ENCODE assay signal across 28 cellular contexts in genomic region chr12:94179723-94180122, GRCh38. TPM values are rescaled to one million over a fixed set of nuclear protein-coding genes. Genes with fewer than 3 reads are reported as not detected.
DNase-seq lines count a peak whose midpoint lies in the region; ATAC-seq, FAIRE-seq and TF ChIP-seq lines count a peak whose summit lies in the region.
"Had no signal": no experiment of that assay in that cellular context is flagged by ENCODE, and none has a peak within 500 bp of the region (broad histone marks: within the 10 kb centered on the region; RNA-seq: fewer than 3 reads in every experiment).

No MANE protein-coding gene starts in this region.

- H2AFZ ChIP-seq in trophoblast cell (ENCODE audit: insufficient read depth, low read length, poor library complexity) (no peak overlapping the region), SK-N-SH (ENCODE audit: low read depth) (no peak overlapping the region)
- H2AFZ ChIP-seq: GM23248 had no signal

- peaks cover 0 to 15% (median 8%) of the 10 kb centered on the region in 4 donors for H3K4me1 Mint-ChIP-seq in CD4-positive, CD25-positive, alpha-beta regulatory T cell
- H3K4me1 Mint-ChIP-seq in effector memory CD8-positive, alpha-beta T cell (ENCODE audit: low read depth in 2 of 2) = peaks cover 26 to 31% of the 10 kb centered on the region in 2 donors

- H3K4me3 ChIP-seq in CD4-positive, CD25-positive, alpha-beta regulatory T cell (ENCODE audit: low read depth, low read length) = no peak overlapping the region
- H3K4me3 ChIP-seq in spleen (no peak overlapping the region), trophoblast cell (ENCODE audit: low read depth, low read length) (no peak overlapping the region), SK-N-SH (ENCODE audit: low read depth in 2 of 2, low read length in 1 of 2) (no peak overlapping the region)
- H3K4me3 ChIP-seq: GM12878, GM23248, SJSA1 had no signal

- peaks cover 17% of the 10 kb centered on the region for H3K36me3 Mint-ChIP-seq in CD4-positive, CD25-positive, alpha-beta regulatory T cell
- peaks cover 10% of the 10 kb centered on the region for H3K36me3 Mint-ChIP-seq in effector memory CD8-positive, alpha-beta T cell (ENCODE audit: insufficient read depth)

- no peak overlapping the region for H2BK12ac ChIP-seq in trophoblast cell (ENCODE audit: low read length)

- no peaks in the 10 kb centered on the region for H3K27me3 Mint-ChIP-seq in CD4-positive, CD25-positive, alpha-beta regulatory T cell
- H3K27me3 Mint-ChIP-seq in effector memory CD8-positive, alpha-beta T cell = no peaks in the 10 kb centered on the region

- H3K79me1 ChIP-seq in trophoblast cell (ENCODE audit: low read length) = no peaks in the 10 kb centered on the region

- no peak overlapping the region for H4K8ac ChIP-seq in trophoblast cell (ENCODE audit: low read depth, low read length)

- H4K12ac ChIP-seq in trophoblast cell (ENCODE audit: low read depth, low read length) = no peak overlapping the region

- FAIRE-seq in GM12891 (lab: Jason Lieb, UNC) = peak; percentile 35
- FAIRE-seq: GM12878 had no signal

- H3K4me3 Mint-ChIP-seq in CD4-positive, CD25-positive, alpha-beta regulatory T cell = no peak overlapping the region
- peak overlapping the region in 1 of 2 donors; percentile 32 for H3K4me3 Mint-ChIP-seq in effector memory CD8-positive, alpha-beta T cell

- H3K4me2 ChIP-seq in trophoblast cell (ENCODE audit: low read length) (no peak overlapping the region), SK-N-SH (no peak overlapping the region)

- no peak overlapping the region for H3K27ac ChIP-seq in CD4-positive, CD25-positive, alpha-beta regulatory T cell (ENCODE audit: insufficient read depth, low read length, poor library complexity, severe bottlenecking)
- H3K27ac ChIP-seq in spleen (peak overlapping the region in 5 of 8 donors; percentile 29 to 70 (median 50)), trophoblast cell (ENCODE audit: low read depth, low read length) (no peak overlapping the region), SK-N-SH (ENCODE audit: low read depth in 2 of 2, low read length in 1 of 2) (no peak overlapping the region)
- H3K27ac ChIP-seq: GM23248, HL-60, SJSA1 had no signal

- H3K23ac ChIP-seq in trophoblast cell (ENCODE audit: low read length) = no peak overlapping the region

- intact Hi-C loops in spleen (cut with DNase I; ENCODE audit: low total_unique reads) = no loop called here

- no peak for TF ChIP-seq EP300 in SK-N-SH (IDR thresholded peaks at IDR 0.05; ENCODE audit: borderline replicate concordance in 1 of 2, low read depth in 1 of 2, low read length in 1 of 2)

- WGBS in spleen, 5 donors = 63 to 96% (median 65%) methylated on average over 3 of the region's 3 CpGs
- no CpG with 5 or more reads among the region's 3 CpGs for WGBS in trophoblast cell (ENCODE audit: extremely low coverage, insufficient coverage, insufficient read length)
- 66% methylated on average over 3 of the region's 3 CpGs for WGBS in SK-N-SH (ENCODE audit: low lambda C conversion rate)

- TF ChIP-seq RAD21 in SK-N-SH (IDR thresholded peaks at IDR 0.05; ENCODE audit: low read length) = no peak

- no peak for ATAC-seq in CD4-positive, CD25-positive, alpha-beta regulatory T cell (ENCODE audit: low read depth in 2 of 2)
- no peak for ATAC-seq in effector memory CD8-positive, alpha-beta T cell (replicated peaks)
- ATAC-seq in GM21576 (IDR thresholded peaks at IDR 0.05; ENCODE audit: unreplicated experiment) = no peak
- ATAC-seq: GM12878 had no signal

- H3K18ac ChIP-seq in trophoblast cell (ENCODE audit: low read length) = no peak overlapping the region

- H3K9me2 ChIP-seq in SK-N-SH = no peaks in the 10 kb centered on the region

- H3F3A ChIP-seq in SK-N-SH (replicated peaks; ENCODE audit: insufficient read depth) = no peaks in the 10 kb centered on the region

- TF ChIP-seq CTCF in spleen (IDR thresholded peaks at IDR 0.05 in 8 of 11, conservative IDR thresholded peaks at IDR 0.05 in 3 of 11) = no peak
- no peak for TF ChIP-seq CTCF in SK-N-SH (IDR thresholded peaks at IDR 0.05)

- H3K9me3 ChIP-seq in CD4-positive, CD25-positive, alpha-beta regulatory T cell (ENCODE audit: control insufficient read depth in 2 of 2, low read length in 2 of 2) = peaks cover 0 to 3% of the 10 kb centered on the region in 2 experiments
- H3K9me3 ChIP-seq in spleen (peaks cover 0 to 13% (median 10%) of the 10 kb centered on the region in 8 donors), trophoblast cell (ENCODE audit: insufficient read depth, low read depth, low read length) (no peaks in the 10 kb centered on the region), SK-N-SH (no peaks in the 10 kb centered on the region)
- H3K9me3 ChIP-seq: SJSA1 had no signal

- H3K9me3 Mint-ChIP-seq in CD4-positive, CD25-positive, alpha-beta regulatory T cell = peaks cover 0 to 7% (median 4%) of the 10 kb centered on the region in 7 donors
- H3K9me3 Mint-ChIP-seq in effector memory CD8-positive, alpha-beta T cell = peaks cover 0 to 2% of the 10 kb centered on the region in 2 donors

- H3K9ac ChIP-seq in trophoblast cell (ENCODE audit: low read length) (no peak overlapping the region), SK-N-SH (no peak overlapping the region)
- H3K9ac ChIP-seq: GM23248 had no signal

- no peak overlapping the region for H4K91ac ChIP-seq in trophoblast cell (ENCODE audit: low read depth, low read length)

- CTCF ChIA-PET in SK-N-SH (lab: Yijun Ruan, JAX) = no interaction called here

- H2BK5ac ChIP-seq in trophoblast cell (ENCODE audit: low read depth, low read length, poor library complexity) = no peak overlapping the region

- no peaks in the 10 kb centered on the region for H3K79me2 ChIP-seq in trophoblast cell (ENCODE audit: control insufficient read depth, insufficient read depth, low read length, poor library complexity)
- H3K79me2 ChIP-seq in SK-N-SH (ENCODE audit: insufficient read depth) = no peaks in the 10 kb centered on the region

- TF ChIP-seq POLR2A in GM12891 (IDR thresholded peaks at IDR 0.05; ENCODE audit: low read depth, low read length) = no peak
- no peak for TF ChIP-seq POLR2A in spleen (IDR thresholded peaks at IDR 0.05)

- POLR2A ChIA-PET in SK-N-SH (lab: Yijun Ruan, JAX) = no interaction called here

- H2BK120ac ChIP-seq in trophoblast cell (ENCODE audit: insufficient read depth, low read length, poor library complexity) = no peak overlapping the region

- H3K4me1 ChIP-seq in CD4-positive, CD25-positive, alpha-beta regulatory T cell (ENCODE audit: control insufficient read depth, insufficient read depth, low read length, poor library complexity, severe bottlenecking) = peaks cover 6% of the 10 kb centered on the region
- H3K4me1 ChIP-seq in spleen (peaks cover 11 to 59% (median 24%) of the 10 kb centered on the region in 6 donors), trophoblast cell (ENCODE audit: control insufficient read depth in 1 of 2, insufficient read depth in 2 of 2, low read length in 2 of 2) (no peaks in the 10 kb centered on the region), SK-N-SH (ENCODE audit: control insufficient read depth in 1 of 2, insufficient read depth in 2 of 2, low read depth in 1 of 2, low read length in 1 of 2) (no peaks in the 10 kb centered on the region)
- H3K4me1 ChIP-seq: SJSA1 had no signal

- H3K27ac Mint-ChIP-seq in CD4-positive, CD25-positive, alpha-beta regulatory T cell = peak overlapping the region in 2 of 3 donors; percentile 27 to 77
- H3K27ac Mint-ChIP-seq in effector memory CD8-positive, alpha-beta T cell = peak overlapping the region; percentile 89 to 95

- H3K36me3 ChIP-seq in CD4-positive, CD25-positive, alpha-beta regulatory T cell (ENCODE audit: control insufficient read depth, insufficient read depth, low read length) = no peaks in the 10 kb centered on the region
- H3K36me3 ChIP-seq in spleen (peaks cover 0 to 29% (median 3%) of the 10 kb centered on the region in 6 donors), trophoblast cell (ENCODE audit: control insufficient read depth in 1 of 2, insufficient read depth in 2 of 2, low read length in 2 of 2) (no peaks in the 10 kb centered on the region), SK-N-SH (replicated peaks in 1 of 2; ENCODE audit: control insufficient read depth in 1 of 2, insufficient read depth in 2 of 2, low read length in 1 of 2) (no peaks in the 10 kb centered on the region)
- H3K36me3 ChIP-seq: SJSA1 had no signal

- no peak overlapping the region for H2AK5ac ChIP-seq in trophoblast cell (ENCODE audit: low read length)

- H3K14ac ChIP-seq in trophoblast cell (ENCODE audit: low read length) = no peak overlapping the region

- no peaks in the 10 kb centered on the region for H3K27me3 ChIP-seq in CD4-positive, CD25-positive, alpha-beta regulatory T cell (ENCODE audit: control insufficient read depth, insufficient read depth, low read length)
- H3K27me3 ChIP-seq in spleen (replicated peaks in 1 of 7) (no peaks in the 10 kb centered on the region), trophoblast cell (ENCODE audit: insufficient read depth, low read length) (no peaks in the 10 kb centered on the region), SK-N-SH (ENCODE audit: insufficient read depth) (no peaks in the 10 kb centered on the region)

- no peaks in the 10 kb centered on the region for H4K20me1 ChIP-seq in SK-N-SH (ENCODE audit: insufficient read depth)

- H3K4ac ChIP-seq in trophoblast cell (ENCODE audit: low read depth, low read length) = no peak overlapping the region

- DNase-seq in CD4-positive, CD25-positive, alpha-beta regulatory T cell = no peak
- DNase-seq in GM12891 (ENCODE audit: insufficient read length, low spot score) (no peak), spleen (no peak), trophoblast cell (no peak), SK-N-SH (no peak)
- no peak for DNase-seq in effector memory CD8-positive, alpha-beta T cell
- DNase-seq in NK-92 treated with Interleukin-12 subunit alpha and Interleukin-12 subunit beta, amount 100 ng/mL, for 24 hours (lab: John Stamatoyannopoulos, UW) = no peak
- DNase-seq: COR-L47, DMS 273 treated with DMSO at 0.1 percent for 48 hours, DMS79, EL, GDM1, GM23248, H7, Karpas-422, MV-4-11, NCI-H1105, NCI-H1436 treated with DMSO at 0.1 percent for 48 hours, NCI-H187 treated with DMSO at 0.1 percent for 48 hours, NCI-H446, NCI-H524 treated with DMSO at 0.1 percent for 48 hours, NCI-H774, Right ventricle myocardium superior, RPMI8226 had no signal

TF ChIP-seq in GM12891, 5 proteins besides CTCF, POLR2A, EP300 and RAD21 (continues in another document):
- TF ChIP-seq POU2F2 (IDR thresholded peaks at IDR 0.05; ENCODE audit: low read depth, low read length) (no peak), TAF1 (IDR thresholded peaks at IDR 0.05; ENCODE audit: low read depth, low read length) (no peak)

TF ChIP-seq in SK-N-SH, 30 proteins besides CTCF, POLR2A, EP300 and RAD21 (continues in another document):
- TF ChIP-seq FOXJ3 (CRISPR knock-in tag; IDR thresholded peaks at IDR 0.05) (no peak), TCF12 (IDR thresholded peaks at IDR 0.05) (no peak)

RNA-seq across cellular contexts. Expression of gene PLXNC1, which starts 31.3 kb away (rescaled TPM):
- 13.8 TPM for total RNA-seq in CD4-positive, CD25-positive, alpha-beta regulatory T cell
- 1 to 10 TPM; 1.2 to 3.1 (median 2.3) TPM for polyA plus RNA-seq in CD4-positive, CD25-positive, alpha-beta regulatory T cell
- 9.9 TPM for polyA plus RNA-seq in GM12891 (2012; ENCODE audit: low read depth, missing spikeins)
- total RNA-seq in spleen = 100 to 1,000 TPM in 3 of 7 donors, 10 to 100 TPM in 4; 47.3 to 138 (median 82.8) TPM
- polyA plus RNA-seq in spleen (10 to 100 TPM in 1 of 3 donors, 1 to 10 TPM in 2; 6.8 to 11.7 (median 8.5) TPM), SK-N-SH (2012; rRNA removed) (0.23 and 0.28 TPM in 2 replicates)
- polyA plus RNA-seq in trophoblast cell (2013) = 0.21 and 0.22 TPM in 2 replicates
- polyA plus RNA-seq in SK-N-SH (2012; cell fraction: cytosol; rRNA removed) = 0.24 and 0.27 TPM in 2 replicates
- 0.28 and 0.50 TPM in 2 replicates for polyA plus RNA-seq in SK-N-SH (2012; cell fraction: nucleus; rRNA removed)

Comparison
In these comparisons a context has a peak if more than half of its experiments do, and no peak if none do; other contexts are left out.
1. H3K27ac ChIP-seq: peak in spleen (5 of 8); none in CD4-positive, CD25-positive, alpha-beta regulatory T cell (single experiment), trophoblast cell (single experiment) and SK-N-SH (0 of 2).